Comparison of ENCODE assay signal across 10 cellular contexts in genomic region chr1:235996048-235996785, GRCh38.
A peak's percentile ranks its signal among the peaks of the same experiment; 100 is the strongest.
DNase-seq lines count a peak whose midpoint lies in the region; ATAC-seq and TF ChIP-seq lines count a peak whose summit lies in the region.
"Had no signal": no experiment of that assay in that cellular context is flagged by ENCODE, and none has a peak within 500 bp of the region (broad histone marks: within the 10 kb centered on the region; RNA-seq: fewer than 3 reads in every experiment).

No MANE protein-coding gene starts in this region.

- H3K4me1 Mint-ChIP-seq in T-cell = peaks cover 31 to 46% (median 32%) of the 10 kb centered on the region in 3 donors

- peak overlapping the region; percentile 57 to 72 for H3K27ac Mint-ChIP-seq in T-cell
- H3K27ac Mint-ChIP-seq: natural killer cell had no signal

- no peaks in the 10 kb centered on the region for H3K36me3 Mint-ChIP-seq in T-cell
- H3K36me3 Mint-ChIP-seq: natural killer cell had no signal

- in situ Hi-C loops in ACHN (cut with HindIII; ENCODE audit: low pct_ligation_motif_present, low pct_unique_long_range_greater_than_20kb, low sequenced_read_pairs) = no loop called here

- DNase-seq in DMS53 (lab: John Stamatoyannopoulos, UW) (peak; percentile 74), DMS53 treated with DMSO at 0.1 percent for 48 hours (lab: John Stamatoyannopoulos, UW; ENCODE audit: unreplicated experiment) (no peak), NCI-H1092 (lab: John Stamatoyannopoulos, UW) (peak; percentile 81), T-cell (no peak), HEK293T (ENCODE audit: extremely low spot score) (no peak), ACHN (no peak)
- DNase-seq: dermis blood vessel endothelial cell, natural killer cell had no signal

- CTCF ChIA-PET in T-cell (lab: Charles Lee) (no interaction called here), HEK293T (lab: Yijun Ruan, JAX) (interaction anchor here (0.8 kb wide), 1 partner anchor 153 kb away, joined by 3 read pairs; no protein-coding TSS in a partner anchor)

- no peaks in the 10 kb centered on the region for H3K9me3 Mint-ChIP-seq in T-cell
- H3K9me3 Mint-ChIP-seq: natural killer cell had no signal

- H3K27me3 Mint-ChIP-seq in T-cell = peaks cover 0 to 4% of the 10 kb centered on the region in 2 donors

- no peak overlapping the region for H3K4me3 Mint-ChIP-seq in T-cell
- H3K4me3 Mint-ChIP-seq: natural killer cell had no signal

- POLR2A ChIA-PET in T-cell (lab: Charles Lee) (interaction anchor here (0.5 to 0.6 kb wide), 2 partner anchors 131 to 842 kb away, joined by 3 to 4 read pairs; no protein-coding TSS in a partner anchor), HEK293T (lab: Yijun Ruan, JAX) (no interaction called here)

- ATAC-seq in GM19328 (IDR thresholded peaks at IDR 0.05; ENCODE audit: unreplicated experiment) (peak; percentile 21), T-cell (replicated peaks in 1 of 4) (no peak), GM21367 (IDR thresholded peaks at IDR 0.05; ENCODE audit: unreplicated experiment) (no peak)
- ATAC-seq: natural killer cell had no signal

TF ChIP-seq in HEK293T, 16 proteins besides CTCF, POLR2A, EP300 and RAD21:
- TF ChIP-seq ELF4 (IDR thresholded peaks at IDR 0.05) = no peak
- TF ChIP-seq BHLHE40 (IDR thresholded peaks at IDR 0.05; ENCODE audit: borderline replicate concordance) = no peak
- TF ChIP-seq CTBP1 (IDR thresholded peaks at IDR 0.05; ENCODE audit: borderline replicate concordance) = no peak
- no peak for TF ChIP-seq HDGF (IDR thresholded peaks at IDR 0.05; ENCODE audit: borderline replicate concordance)
- TF ChIP-seq SP1 (IDR thresholded peaks at IDR 0.05) = no peak
- no peak for TF ChIP-seq FOXK2 (IDR thresholded peaks at IDR 0.05)
- TF ChIP-seq ZNF384 (IDR thresholded peaks at IDR 0.05) = no peak
- TF ChIP-seq PKNOX1 (IDR thresholded peaks at IDR 0.05) = no peak
- TF ChIP-seq TARDBP (IDR thresholded peaks at IDR 0.05) = no peak
- TF ChIP-seq NFRKB (IDR thresholded peaks at IDR 0.05) = no peak
- TF ChIP-seq LEF1 (IDR thresholded peaks at IDR 0.05; ENCODE audit: borderline replicate concordance) = no peak
- no peak for TF ChIP-seq ARNT (IDR thresholded peaks at IDR 0.05)

Comparison
In these comparisons a context has a peak if more than half of its experiments do, and no peak if none do; other contexts are left out.
1. DNase-seq: peak in DMS53 (single experiment) and NCI-H1092 (single experiment); none in DMS53 treated with DMSO at 0.1 percent for 48 hours (single experiment), T-cell (0 of 34), HEK293T (single experiment) and ACHN (single experiment).